In the genomic region with DNA sequence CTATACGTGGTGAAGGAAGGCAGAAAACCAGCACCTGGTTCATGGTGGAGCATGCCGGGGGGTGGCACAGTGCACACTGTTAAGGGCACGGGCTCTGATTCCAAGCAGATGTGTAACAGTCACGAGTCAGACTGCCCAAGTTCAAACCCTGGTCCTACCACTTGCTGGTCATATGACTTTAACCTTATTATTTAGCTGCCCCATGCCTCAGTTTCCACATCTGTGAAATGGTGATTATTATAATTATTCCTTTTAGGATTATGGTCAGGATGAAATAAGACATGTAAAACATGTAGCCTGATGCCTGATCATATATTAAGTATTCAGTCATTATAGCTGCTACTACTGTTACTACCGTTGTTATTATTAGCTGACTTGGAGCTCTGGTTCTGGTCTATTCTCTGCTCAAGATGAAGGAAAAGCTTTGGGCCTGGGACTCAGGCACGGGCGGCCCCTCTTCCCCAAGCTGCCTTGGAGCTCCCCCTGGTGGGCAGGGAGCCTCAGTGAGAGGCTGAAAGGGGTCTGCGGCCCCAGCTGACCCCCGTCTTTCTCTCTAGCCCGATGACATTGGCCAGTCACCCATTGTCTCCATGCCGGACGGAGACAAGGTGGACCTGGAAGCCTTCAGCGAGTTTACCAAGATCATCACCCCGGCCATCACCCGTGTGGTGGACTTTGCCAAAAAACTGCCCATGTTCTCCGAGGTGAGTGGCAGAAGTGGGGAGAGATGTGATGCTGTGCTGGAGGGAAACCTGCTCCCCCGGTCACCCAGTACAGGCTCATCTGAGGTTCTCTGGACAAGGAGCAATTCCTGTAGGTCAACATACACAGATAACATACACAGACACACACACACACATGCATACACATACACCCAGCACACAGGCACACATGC, we compare ENCODE assay signal across 8 cellular contexts. TPM values are rescaled to one million over a fixed set of nuclear protein-coding genes. Genes with fewer than 3 reads are reported as not detected.
DNase-seq lines count a peak whose midpoint lies in the region; ATAC-seq and TF ChIP-seq lines count a peak whose summit lies in the region.

No MANE protein-coding gene starts in this region.

- peak; percentile 46 to 75 (median 56) for DNase-seq in CD4-positive, alpha-beta T cell
- DNase-seq in T-helper 9 cell, result peak; percentile 63
- DNase-seq in caudate nucleus (lab: John Stamatoyannopoulos, UW), result peak in 6 of 61 donors; percentile 25 to 44 (median 30)
- peak; percentile 54 to 70 for DNase-seq in lung microvascular endothelial cell (ENCODE audit: low read depth in 2 of 2)
- no peak for DNase-seq in upper lobe of left lung

- H3K27me3 Mint-ChIP-seq in CD4-positive, alpha-beta T cell, result no peaks in the 10 kb centered on the region

- H3K27ac ChIP-seq in CD4-positive, alpha-beta T cell (ENCODE audit: low read depth, low read length), result no peak overlapping the region
- H3K27ac ChIP-seq in HEK293 (ENCODE audit: extremely low read depth, low read depth, low read length), result no peak overlapping the region
- peak overlapping the region; percentile 28 for H3K27ac ChIP-seq in caudate nucleus (ENCODE audit: low read depth, low read length)
- peak overlapping the region in 3 of 4 donors; percentile 2 to 43 (median 10) for H3K27ac ChIP-seq in upper lobe of left lung

- no peak for TF ChIP-seq POLR2A in upper lobe of left lung (IDR thresholded peaks at IDR 0.05)

- H3K4me3 ChIP-seq in HEK293 (ENCODE audit: low read depth, low read length), result no peak overlapping the region
- H3K4me3 ChIP-seq in upper lobe of left lung, result no peak overlapping the region

- peaks cover 76% of the 10 kb centered on the region for H3K36me3 Mint-ChIP-seq in CD4-positive, alpha-beta T cell (ENCODE audit: low read depth)

- no peak overlapping the region for H3K4me3 Mint-ChIP-seq in CD4-positive, alpha-beta T cell

- no peaks in the 10 kb centered on the region for H3K9me3 ChIP-seq in CD4-positive, alpha-beta T cell (ENCODE audit: control insufficient read depth, low read length)
- H3K9me3 ChIP-seq in HEK293 (ENCODE audit: control insufficient read depth, insufficient read depth, low read depth, low read length) (no peaks in the 10 kb centered on the region), upper lobe of left lung (no peaks in the 10 kb centered on the region)

- H3K27ac Mint-ChIP-seq in CD4-positive, alpha-beta T cell, result no peak overlapping the region

- no peak for TF ChIP-seq EP300 in upper lobe of left lung (IDR thresholded peaks at IDR 0.05)

- TF ChIP-seq CTCF in CD4-positive, alpha-beta T cell (IDR thresholded peaks at IDR 0.05), result peak; percentile 89
- TF ChIP-seq CTCF in HEK293 (tag by site-specific recombination; IDR thresholded peaks at IDR 0.05) (peak; percentile 65; the same call in 1 of the 2 replicates), upper lobe of left lung (IDR thresholded peaks at IDR 0.05) (peak; percentile 73 to 90 (median 82))

- intact Hi-C loops in CD4-positive, alpha-beta T cell (cut with DNase I, micrococcal nuclease), result loop anchor here (1.0 to 2.0 kb wide), 2 partner anchors 24 to 73 kb away; a partner anchor contains a TSS

- CTCF ChIA-PET in CD4-positive, alpha-beta T cell (lab: Charles Lee), result interaction anchor here (0.6 to 3.0 kb wide), 22 partner anchors 9 to 105 kb away, joined by 3 to 44 read pairs (median 5); a partner anchor contains a TSS
- CTCF ChIA-PET in HEK293 (lab: Yijun Ruan, JAX), result interaction anchor here (0.6 to 4.9 kb wide), 33 partner anchors 8 to 879 kb away, joined by 3 to 91 read pairs (median 4); a partner anchor contains a TSS

- 58 to 87% methylated on average over 7 to 17 of the region's 17 CpGs for WGBS in upper lobe of left lung, 2 donors

- H3K4me1 ChIP-seq in HEK293 (ENCODE audit: control insufficient read depth, insufficient read depth, low read length), result no peaks in the 10 kb centered on the region
- peaks cover 0 to 8% (median 2%) of the 10 kb centered on the region in 4 donors for H3K4me1 ChIP-seq in upper lobe of left lung

- POLR2A ChIA-PET in CD4-positive, alpha-beta T cell (lab: Charles Lee), result interaction anchor here (1.1 to 3.3 kb wide), 6 partner anchors 9 to 73 kb away, joined by 3 to 21 read pairs (median 7); a partner anchor contains a TSS
- POLR2A ChIA-PET in HEK293 (lab: Yijun Ruan, JAX), result interaction anchor here (0.6 to 1.1 kb wide), 3 partner anchors 14 to 113 kb away, joined by 3 to 5 read pairs (median 3); a partner anchor contains a TSS

- peaks cover 15% of the 10 kb centered on the region for H3K4me1 Mint-ChIP-seq in CD4-positive, alpha-beta T cell (ENCODE audit: low read depth)

- H3K36me3 ChIP-seq in HEK293 (ENCODE audit: control insufficient read depth in 2 of 2, insufficient read depth in 1 of 2, low read length in 2 of 2) (peaks cover 17 to 55% of the 10 kb centered on the region in 2 experiments; a peak in 2 of 3 replicates), upper lobe of left lung (peaks cover 41 to 82% (median 65%) of the 10 kb centered on the region in 4 donors)

- no peaks in the 10 kb centered on the region for H3K9me3 Mint-ChIP-seq in CD4-positive, alpha-beta T cell

- H3K27me3 ChIP-seq in CD4-positive, alpha-beta T cell (ENCODE audit: control insufficient read depth, insufficient read depth, low read length), result no peaks in the 10 kb centered on the region
- H3K27me3 ChIP-seq in upper lobe of left lung, result no peaks in the 10 kb centered on the region

- peak; percentile 68 for ATAC-seq in CD4-positive, alpha-beta T cell (ENCODE audit: poor library complexity)
- peak in 1 of 2 donors; percentile 69 for ATAC-seq in upper lobe of left lung (ENCODE audit: low FRiP score in 2 of 2)
- no peak for ATAC-seq in HG02885 (IDR thresholded peaks at IDR 0.05; ENCODE audit: poor library complexity, unreplicated experiment)
- ATAC-seq in GM18498 (IDR thresholded peaks at IDR 0.05; ENCODE audit: unreplicated experiment), result no peak

TF ChIP-seq in HEK293, 187 proteins besides CTCF, POLR2A, EP300 and RAD21 (continues in another document):
- TF ChIP-seq ZNF510 (tag by site-specific recombination; IDR thresholded peaks at IDR 0.05; ENCODE audit: insufficient replicate concordance), result no peak
- TF ChIP-seq, protein P1, sequence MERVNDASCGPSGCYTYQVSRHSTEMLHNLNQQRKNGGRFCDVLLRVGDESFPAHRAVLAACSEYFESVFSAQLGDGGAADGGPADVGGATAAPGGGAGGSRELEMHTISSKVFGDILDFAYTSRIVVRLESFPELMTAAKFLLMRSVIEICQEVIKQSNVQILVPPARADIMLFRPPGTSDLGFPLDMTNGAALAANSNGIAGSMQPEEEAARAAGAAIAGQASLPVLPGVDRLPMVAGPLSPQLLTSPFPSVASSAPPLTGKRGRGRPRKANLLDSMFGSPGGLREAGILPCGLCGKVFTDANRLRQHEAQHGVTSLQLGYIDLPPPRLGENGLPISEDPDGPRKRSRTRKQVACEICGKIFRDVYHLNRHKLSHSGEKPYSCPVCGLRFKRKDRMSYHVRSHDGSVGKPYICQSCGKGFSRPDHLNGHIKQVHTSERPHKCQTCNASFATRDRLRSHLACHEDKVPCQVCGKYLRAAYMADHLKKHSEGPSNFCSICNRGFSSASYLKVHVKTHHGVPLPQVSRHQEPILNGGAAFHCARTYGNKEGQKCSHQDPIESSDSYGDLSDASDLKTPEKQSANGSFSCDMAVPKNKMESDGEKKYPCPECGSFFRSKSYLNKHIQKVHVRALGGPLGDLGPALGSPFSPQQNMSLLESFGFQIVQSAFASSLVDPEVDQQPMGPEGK (tag by site-specific recombination; IDR thresholded peaks at IDR 0.05), result 0 out of 2 replicates have a peak, but pooled peaks have one; percentile 27
- no peak for TF ChIP-seq ZNF366 (tag by site-specific recombination; conservative IDR thresholded peaks at IDR 0.05)
- TF ChIP-seq ZNF560 (tag by site-specific recombination; IDR thresholded peaks at IDR 0.05; ENCODE audit: borderline replicate concordance), result no peak
- TF ChIP-seq, protein P2, sequence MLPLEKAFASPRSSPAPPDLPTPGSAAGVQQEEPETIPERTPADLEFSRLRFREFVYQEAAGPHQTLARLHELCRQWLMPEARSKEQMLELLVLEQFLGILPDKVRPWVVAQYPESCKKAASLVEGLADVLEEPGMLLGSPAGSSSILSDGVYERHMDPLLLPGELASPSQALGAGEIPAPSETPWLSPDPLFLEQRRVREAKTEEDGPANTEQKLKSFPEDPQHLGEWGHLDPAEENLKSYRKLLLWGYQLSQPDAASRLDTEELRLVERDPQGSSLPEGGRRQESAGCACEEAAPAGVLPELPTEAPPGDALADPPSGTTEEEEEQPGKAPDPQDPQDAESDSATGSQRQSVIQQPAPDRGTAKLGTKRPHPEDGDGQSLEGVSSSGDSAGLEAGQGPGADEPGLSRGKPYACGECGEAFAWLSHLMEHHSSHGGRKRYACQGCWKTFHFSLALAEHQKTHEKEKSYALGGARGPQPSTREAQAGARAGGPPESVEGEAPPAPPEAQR (tag by site-specific recombination; IDR thresholded peaks at IDR 0.05), result no peak
- TF ChIP-seq ZNF654 (tag by site-specific recombination; IDR thresholded peaks at IDR 0.05; ENCODE audit: low read depth), result peak; percentile 63
- TF ChIP-seq, protein P3, sequence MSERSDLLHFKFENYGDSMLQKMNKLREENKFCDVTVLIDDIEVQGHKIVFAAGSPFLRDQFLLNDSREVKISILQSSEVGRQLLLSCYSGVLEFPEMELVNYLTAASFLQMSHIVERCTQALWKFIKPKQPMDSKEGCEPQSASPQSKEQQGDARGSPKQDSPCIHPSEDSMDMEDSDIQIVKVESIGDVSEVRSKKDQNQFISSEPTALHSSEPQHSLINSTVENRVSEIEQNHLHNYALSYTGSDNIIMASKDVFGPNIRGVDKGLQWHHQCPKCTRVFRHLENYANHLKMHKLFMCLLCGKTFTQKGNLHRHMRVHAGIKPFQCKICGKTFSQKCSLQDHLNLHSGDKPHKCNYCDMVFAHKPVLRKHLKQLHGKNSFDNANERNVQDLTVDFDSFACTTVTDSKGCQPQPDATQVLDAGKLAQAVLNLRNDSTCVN (tag by site-specific recombination; optimal IDR thresholded peaks at IDR 0.05), result peak; percentile 14

RNA-seq across cellular contexts. Expression of a gene that starts 14.0 kb away (rescaled TPM):
- 10 to 100 TPM; 29.6 to 34.1 TPM for total RNA-seq in CD4-positive, alpha-beta T cell
- total RNA-seq in lung microvascular endothelial cell (0.65 and 1.2 TPM in 2 replicates), upper lobe of left lung (10 to 100 TPM in 5 of 6 donors, 1 to 10 TPM in 1; 3.8 to 24.7 (median 15.8) TPM)

RNA-seq across cellular contexts. Expression of a gene that starts 23.6 kb away (rescaled TPM):
- total RNA-seq in CD4-positive, alpha-beta T cell, result 10 to 100 TPM; 35.2 to 36.4 TPM
- total RNA-seq in lung microvascular endothelial cell (11.6 and 21.4 TPM in 2 replicates), upper lobe of left lung (10 to 100 TPM; 31.0 to 55.3 (median 49.9) TPM)

RNA-seq across cellular contexts. Expression of a gene that starts 32.2 kb away (rescaled TPM):
- total RNA-seq in CD4-positive, alpha-beta T cell, result 10 to 100 TPM; 82.9 to 85.3 TPM
- total RNA-seq in lung microvascular endothelial cell, result 29.2 and 30.3 TPM in 2 replicates
- total RNA-seq in upper lobe of left lung, result 100 to 1,000 TPM in 1 of 6 donors, 10 to 100 TPM in 5; 36.5 to 157 (median 71.0) TPM

RNA-seq across cellular contexts. Expression of a gene that starts 35.4 kb away (rescaled TPM):
- 10 to 100 TPM; 77.0 to 79.2 TPM for total RNA-seq in CD4-positive, alpha-beta T cell
- total RNA-seq in lung microvascular endothelial cell, result 23.1 and 37.9 TPM in 2 replicates
- 100 to 1,000 TPM in 3 of 6 donors, 10 to 100 TPM in 3; 57.6 to 240 (median 97.0) TPM for total RNA-seq in upper lobe of left lung

RNA-seq across cellular contexts. Expression of a gene that starts 53.9 kb away (rescaled TPM):
- total RNA-seq in CD4-positive, alpha-beta T cell, result 100 to 1,000 TPM; 195 to 207 TPM
- total RNA-seq in lung microvascular endothelial cell, result 20.0 and 25.0 TPM in 2 replicates
- 100 to 1,000 TPM in 2 of 6 donors, 10 to 100 TPM in 4; 52.2 to 141 (median 75.0) TPM for total RNA-seq in upper lobe of left lung

Comparison
In these comparisons a context has a peak if more than half of its experiments do, and no peak if none do; other contexts are left out.
1. DNase-seq: peak in CD4-positive, alpha-beta T cell (10 of 10), T-helper 9 cell (single experiment) and lung microvascular endothelial cell (2 of 2); none in upper lobe of left lung (0 of 2).
2. H3K27ac ChIP-seq: peak in caudate nucleus (single experiment) and upper lobe of left lung (3 of 4); none in CD4-positive, alpha-beta T cell (single experiment) and HEK293 (single experiment).
3. Peak in every context shown above with its lines, with median percentiles within 50 percentile points of each other: CTCF ChIP-seq.